Comparison of ENCODE assay signal across 28 cellular contexts in the genomic region with DNA sequence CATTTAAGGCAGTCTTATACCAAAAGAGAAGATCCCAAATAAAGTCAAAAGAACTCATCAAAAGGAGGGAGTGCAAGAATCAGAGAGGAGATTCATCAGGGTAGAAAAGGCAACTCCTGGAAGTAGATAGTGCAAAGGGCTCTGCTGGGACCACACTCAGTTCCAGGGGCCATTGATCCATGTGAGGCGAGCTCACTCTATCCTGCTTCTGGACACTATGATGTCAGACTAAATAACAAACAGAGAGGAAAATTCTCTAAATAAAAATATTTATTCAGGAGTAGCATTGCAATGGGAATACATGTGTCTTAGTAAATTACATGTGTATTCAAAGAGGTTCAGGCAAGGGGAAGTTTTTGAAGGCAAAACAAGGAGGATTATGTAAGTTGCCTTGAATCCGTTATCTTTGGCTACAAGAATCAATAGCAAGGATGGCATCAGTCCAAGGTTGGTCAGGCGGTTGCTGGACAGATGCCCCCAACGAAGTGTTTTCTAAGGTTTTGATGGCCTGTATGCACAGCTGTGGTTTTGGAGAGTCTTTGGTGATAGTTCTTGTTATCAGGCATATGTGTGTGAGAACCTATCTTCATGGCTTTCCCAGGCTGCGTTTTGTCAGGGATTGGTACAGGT. TPM values are rescaled to one million over a fixed set of nuclear protein-coding genes. Genes with fewer than 3 reads are reported as not detected.
"Had no signal": no experiment of that assay in that cellular context is flagged by ENCODE, and none has a peak within 500 bp of the region (broad histone marks: within the 10 kb centered on the region; RNA-seq: fewer than 3 reads in every experiment).

No MANE protein-coding gene starts in this region.

- H3K4me2 ChIP-seq: PC-9 had no signal

- H3K27ac Mint-ChIP-seq: activated naive CD4-positive, alpha-beta T cell treated with anti-CD3 and anti-CD28 coated beads for 36 hours; activated naive CD8-positive, alpha-beta T cell; activated T-helper 17 cell treated with anti-CD3 and anti-CD28 coated beads, Interleukin-2, amount 50 U/mL, for 72 hours; T-helper 1 cell treated with Interleukin-12 subunit alpha and Interleukin-12 subunit beta and Interleukin-4 antibody, amounts not matched to agents 30 μg/mL and 1 μg/mL, for 36 hours had no signal

- DNase-seq: activated CD4-positive, alpha-beta T cell treated with anti-CD3 and anti-CD28 coated beads for 4 hours; activated CD4-positive, alpha-beta T cell treated with anti-CD3 and anti-CD28 coated beads, Interleukin-2, amount 50 U/mL, for 4 hours; activated CD8-positive, alpha-beta memory T cell treated with anti-CD3 and anti-CD28 coated beads for 24 hours; activated gamma-delta T cell; activated naive CD4-positive, alpha-beta T cell treated with anti-CD3 and anti-CD28 coated beads for 36 hours; activated T-cell treated with anti-CD3 and anti-CD28 coated beads for 4 hours; activated T-cell treated with anti-CD3 and anti-CD28 coated beads, Interleukin-2, amount 50 U/mL, for 48 hours; aorta; central memory CD4-positive, alpha-beta T cell; KG1; NCI-H1048; NCI-H1436; NCI-H1694 treated with DMSO at 0.1 percent for 48 hours; NCI-H2081 treated with DMSO at 0.1 percent for 48 hours; NCI-H2171 treated with DMSO at 0.1 percent for 48 hours; NCI-H226; NCI-H526; PC-9; SHP77 treated with DMSO at 0.1 percent for 48 hours had no signal

- H3K4me3 Mint-ChIP-seq: activated naive CD4-positive, alpha-beta T cell treated with anti-CD3 and anti-CD28 coated beads for 36 hours; activated naive CD8-positive, alpha-beta T cell; activated T-helper 17 cell treated with anti-CD3 and anti-CD28 coated beads, Interleukin-2, amount 50 U/mL, for 72 hours; T-helper 1 cell treated with Interleukin-12 subunit alpha and Interleukin-12 subunit beta and Interleukin-4 antibody, amounts not matched to agents 30 μg/mL and 1 μg/mL, for 36 hours had no signal

- H3K36me3 Mint-ChIP-seq: activated naive CD8-positive, alpha-beta T cell had no signal

- H3K9me3 Mint-ChIP-seq: activated naive CD4-positive, alpha-beta T cell treated with anti-CD3 and anti-CD28 coated beads for 36 hours; T-helper 1 cell treated with Interleukin-12 subunit alpha and Interleukin-12 subunit beta and Interleukin-4 antibody, amounts not matched to agents 30 μg/mL and 1 μg/mL, for 36 hours had no signal

- H2AFZ ChIP-seq: PC-9 had no signal

- ATAC-seq: activated CD4-positive, CD25-positive, alpha-beta regulatory T cell treated with anti-CD3 and anti-CD28 coated beads, Interleukin-2, amount 50 U/mL, for 24 hours; activated T-helper 17 cell treated with anti-CD3 and anti-CD28 coated beads, Interleukin-2, amount 50 U/mL, for 72 hours had no signal

- H3K27ac ChIP-seq: PC-9 had no signal

- H3K4me3 ChIP-seq: PC-9 had no signal

- H3K4me1 Mint-ChIP-seq: activated T-helper 17 cell treated with anti-CD3 and anti-CD28 coated beads, Interleukin-2, amount 50 U/mL, for 72 hours had no signal

RNA-seq across cellular contexts. Expression of a gene that starts 13.2 kb away (rescaled TPM):
- total RNA-seq: activated naive CD4-positive, alpha-beta T cell treated with anti-CD3 and anti-CD28 coated beads for 36 hours; activated T-helper 17 cell treated with anti-CD3 and anti-CD28 coated beads, Interleukin-2, amount 50 U/mL, for 72 hours; aorta; chondrocyte; M059J; NCI-H460; PC-9; SK-MEL-5 had no signal
- polyA plus RNA-seq: aorta had no signal

RNA-seq across cellular contexts. Expression of a gene that starts 52.2 kb away (rescaled TPM):
- total RNA-seq: activated naive CD4-positive, alpha-beta T cell treated with anti-CD3 and anti-CD28 coated beads for 36 hours; activated T-helper 17 cell treated with anti-CD3 and anti-CD28 coated beads, Interleukin-2, amount 50 U/mL, for 72 hours; aorta; chondrocyte; LHCN-M2; M059J; SK-MEL-5 had no signal

RNA-seq across cellular contexts. Expression of a gene that starts 58.2 kb away (rescaled TPM):
- total RNA-seq: activated naive CD4-positive, alpha-beta T cell treated with anti-CD3 and anti-CD28 coated beads for 36 hours; activated T-helper 17 cell treated with anti-CD3 and anti-CD28 coated beads, Interleukin-2, amount 50 U/mL, for 72 hours; aorta; chondrocyte; LHCN-M2; M059J; NCI-H460; PC-9; SK-MEL-5 had no signal
